In genomic region chr1:111131693-111132092, GRCh38 we compare ENCODE assay signal across 15 cellular contexts.
"Had no signal": no experiment of that assay in that cellular context is flagged by ENCODE, and none has a peak within 500 bp of the region (broad histone marks: within the 10 kb centered on the region; RNA-seq: fewer than 3 reads in every experiment).

No MANE protein-coding gene starts in this region.

- H3K4me1 Mint-ChIP-seq: neural progenitor cell had no signal

- H3K9me3 ChIP-seq: adrenal gland, esophagus muscularis mucosa, ovary, tibial artery, uterus had no signal

- H3K9ac ChIP-seq: neural progenitor cell had no signal

- H3K4me3 Mint-ChIP-seq: activated CD4-positive, alpha-beta T cell treated with anti-CD3 and anti-CD28 coated beads, Interleukin-2, amount 10 ng/mL, durations not matched to agents 24 days and 14 days; activated naive CD4-positive, alpha-beta T cell treated with anti-CD3 and anti-CD28 coated beads for 36 hours; activated T-helper 17 cell treated with anti-CD3 and anti-CD28 coated beads, Interleukin-2, amount 50 U/mL, for 72 hours; neural progenitor cell; T-helper 2 cell treated with Interferon-gamma antibody and Interleukin-4, amounts not matched to agents 5 μg/mL and 100 μg/mL, for 36 hours had no signal

- H3K4me1 ChIP-seq: esophagus muscularis mucosa, neural progenitor cell, tibial artery, uterus had no signal

- ATAC-seq: activated T-helper 17 cell treated with anti-CD3 and anti-CD28 coated beads, Interleukin-2, amount 50 U/mL, for 72 hours; left colon; sciatic nerve had no signal

- H3K27ac ChIP-seq: adrenal gland, esophagus muscularis mucosa, neural progenitor cell, ovary, tibial artery, uterus had no signal

- DNase-seq: activated CD4-positive, alpha-beta T cell treated with anti-CD3 and anti-CD28 coated beads, Interleukin-2, amount 10 ng/mL, durations not matched to agents 24 days and 14 days; activated CD4-positive, CD25-positive, alpha-beta regulatory T cell; activated CD8-positive, alpha-beta memory T cell treated with anti-CD3 and anti-CD28 coated beads for 24 hours; activated naive CD4-positive, alpha-beta T cell treated with anti-CD3 and anti-CD28 coated beads for 36 hours; adrenal gland; left colon; ovary; tibial artery; uterus had no signal

- H3K36me3 ChIP-seq: ovary, uterus had no signal

- H3K9me3 Mint-ChIP-seq: activated CD4-positive, alpha-beta T cell treated with anti-CD3 and anti-CD28 coated beads, Interleukin-2, amount 10 ng/mL, durations not matched to agents 24 days and 14 days; activated naive CD4-positive, alpha-beta T cell treated with anti-CD3 and anti-CD28 coated beads for 36 hours; activated T-helper 17 cell treated with anti-CD3 and anti-CD28 coated beads, Interleukin-2, amount 50 U/mL, for 72 hours; neural progenitor cell; T-helper 2 cell treated with Interferon-gamma antibody and Interleukin-4, amounts not matched to agents 5 μg/mL and 100 μg/mL, for 36 hours had no signal

- H3K27me3 ChIP-seq: adrenal gland, esophagus muscularis mucosa, neural progenitor cell, ovary, tibial artery, uterus had no signal

- H2AFZ ChIP-seq: neural progenitor cell had no signal

- H3K27me3 Mint-ChIP-seq: activated CD4-positive, alpha-beta T cell treated with anti-CD3 and anti-CD28 coated beads, Interleukin-2, amount 10 ng/mL, durations not matched to agents 24 days and 14 days; activated T-helper 17 cell treated with anti-CD3 and anti-CD28 coated beads, Interleukin-2, amount 50 U/mL, for 72 hours had no signal

- H3K4me3 ChIP-seq: adrenal gland, esophagus muscularis mucosa, lung, neural progenitor cell, ovary, tibial artery, uterus had no signal

- H3K4me2 ChIP-seq: neural progenitor cell had no signal

- H3K27ac Mint-ChIP-seq: activated CD4-positive, alpha-beta T cell treated with anti-CD3 and anti-CD28 coated beads, Interleukin-2, amount 10 ng/mL, durations not matched to agents 24 days and 14 days; activated naive CD4-positive, alpha-beta T cell treated with anti-CD3 and anti-CD28 coated beads for 36 hours; activated T-helper 17 cell treated with anti-CD3 and anti-CD28 coated beads, Interleukin-2, amount 50 U/mL, for 72 hours; neural progenitor cell; T-helper 2 cell treated with Interferon-gamma antibody and Interleukin-4, amounts not matched to agents 5 μg/mL and 100 μg/mL, for 36 hours had no signal
